ENCODE assay signal across 27 cellular contexts in the genomic region with DNA sequence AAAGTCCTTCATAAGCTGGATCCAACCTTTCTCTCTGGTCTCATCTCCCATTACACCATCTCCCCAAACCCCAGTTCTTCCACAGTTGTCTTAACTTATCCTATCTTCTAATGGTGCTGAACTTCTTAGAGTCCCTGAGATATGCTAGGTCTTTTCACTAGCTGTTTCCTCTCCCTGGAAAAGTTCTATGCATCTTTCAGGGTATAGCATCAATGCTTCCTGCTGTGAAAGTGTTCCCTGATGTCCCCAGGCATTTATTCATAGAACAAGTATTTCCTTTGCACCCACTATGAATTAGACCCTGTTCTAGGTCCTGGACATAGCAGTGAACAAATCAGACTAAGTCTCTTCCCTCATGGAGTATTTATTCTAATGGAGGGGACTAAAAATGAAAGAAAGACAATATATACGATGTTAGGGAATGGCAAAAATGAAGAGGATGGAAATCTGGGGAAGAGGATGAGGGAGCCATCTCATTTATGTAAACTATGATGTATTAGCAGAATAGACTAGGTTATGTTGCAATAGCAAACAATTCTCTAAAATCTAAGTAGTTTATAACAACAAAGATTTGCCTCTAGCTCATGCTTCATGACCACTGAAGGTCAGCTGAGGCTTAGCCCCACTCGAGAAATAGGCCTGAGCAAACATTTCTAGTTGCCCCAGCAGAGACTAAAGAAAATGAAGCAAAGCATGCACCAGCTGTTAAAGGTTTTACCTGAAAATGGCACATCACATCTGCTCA.
"Had no signal": no experiment of that assay in that cellular context is flagged by ENCODE, and none has a peak within 500 bp of the region (broad histone marks: within the 10 kb centered on the region; RNA-seq: fewer than 3 reads in every experiment).

No MANE protein-coding gene starts in this region.

- H3K27me3 ChIP-seq: ascending aorta had no signal

- H3K9ac ChIP-seq: SK-N-SH had no signal

- H3K9me3 ChIP-seq: SK-N-SH had no signal

- H3K27ac ChIP-seq: ascending aorta had no signal

- DNase-seq: activated CD4-positive, alpha-beta T cell treated with anti-CD3 and anti-CD28 coated beads for 48 hours; activated CD4-positive, alpha-beta T cell treated with anti-CD3 and anti-CD28 coated beads, Interleukin-2, amount 50 U/mL, for 4 hours; activated CD4-positive, CD25-positive, alpha-beta regulatory T cell treated with anti-CD3 and anti-CD28 coated beads, Interleukin-2, amount 50 U/mL, for 72 hours; activated CD8-positive, alpha-beta memory T cell treated with anti-CD3 and anti-CD28 coated beads, Interleukin-2, amount 50 U/mL, for 48 hours; activated CD8-positive, alpha-beta T cell treated with anti-CD3 and anti-CD28 coated beads, Interleukin-2, amount 10 ng/mL, durations not matched to agents 7 days and 5 days; activated naive CD4-positive, alpha-beta T cell treated with anti-CD3 and anti-CD28 coated beads, Interleukin-2, amount 50 U/mL, for 16 hours; activated naive CD8-positive, alpha-beta T cell treated with anti-CD3 and anti-CD28 coated beads, Interleukin-2, amount 10 ng/mL, durations not matched to agents 7 days and 5 days; activated T-cell treated with anti-CD3 and anti-CD28 coated beads, Interleukin-2, amount 50 U/mL, for 1 hour; amniotic stem cell; KG1; NCI-H1048; NCI-H1417; NCI-H1930; NCI-H2171; NCI-H2227 treated with DMSO at 0.1 percent for 48 hours; NCI-H446 treated with DMSO at 0.1 percent for 48 hours; NCI-H526; NCI-H82; OCI-M1; RPMI8226; SK-N-SH; SW 1271; T-helper 9 cell had no signal

- ATAC-seq: activated CD8-positive, alpha-beta T cell treated with anti-CD3 and anti-CD28 coated beads, Interleukin-2, amount 10 ng/mL, durations not matched to agents 7 days and 5 days; Panc1; Right ventricle myocardium inferior; WTC11 had no signal

- H3K4me1 ChIP-seq: ascending aorta had no signal

- H3K36me3 ChIP-seq: ascending aorta had no signal

- H3K4me3 ChIP-seq: ascending aorta had no signal
